Comparison of ENCODE assay signal across 21 cellular contexts in genomic region chr7:105127179-105127578, GRCh38.
DNase-seq lines count a peak whose midpoint lies in the region; ATAC-seq, FAIRE-seq and TF ChIP-seq lines count a peak whose summit lies in the region.
"Had no signal": no experiment of that assay in that cellular context is flagged by ENCODE, and none has a peak within 500 bp of the region (broad histone marks: within the 10 kb centered on the region; RNA-seq: fewer than 3 reads in every experiment).

No MANE protein-coding gene starts in this region.

- WGBS in heart left ventricle, 4 donors = 66 to 84% (median 75%) methylated on average over 8 of the region's 8 CpGs
- WGBS in pancreas, 2 donors = 81 to 90% methylated on average over 8 of the region's 8 CpGs

- no peaks in the 10 kb centered on the region for H3K27me3 ChIP-seq in heart left ventricle
- H3K27me3 ChIP-seq in skeletal muscle tissue (ENCODE audit: control insufficient read depth in 3 of 3, insufficient read depth in 3 of 3, low read length in 3 of 3) = no peaks in the 10 kb centered on the region
- no peaks in the 10 kb centered on the region for H3K27me3 ChIP-seq in pancreas
- H3K27me3 ChIP-seq: ascending aorta, tibial artery had no signal

- H3K4me1 ChIP-seq in heart left ventricle = peaks cover 0 to 10% (median 2%) of the 10 kb centered on the region in 12 donors
- peaks cover 8 to 15% (median 10%) of the 10 kb centered on the region in 3 donors for H3K4me1 ChIP-seq in skeletal muscle tissue (ENCODE audit: control insufficient read depth in 3 of 3, insufficient read depth in 3 of 3, low read length in 3 of 3)
- no peaks in the 10 kb centered on the region for H3K4me1 ChIP-seq in pancreas
- H3K4me1 ChIP-seq: ascending aorta, tibial artery had no signal

- H3K27ac ChIP-seq in heart left ventricle (no peak overlapping the region), angular gyrus (ENCODE audit: low read depth, low read length) (peak overlapping the region; percentile 26), skeletal muscle tissue (ENCODE audit: low read depth, low read length) (peak overlapping the region; percentile 28), pancreas (no peak overlapping the region)
- H3K27ac ChIP-seq: ascending aorta, tibial artery, VCaP had no signal

- no peak overlapping the region for H3K9ac ChIP-seq in skeletal muscle tissue (ENCODE audit: low read depth in 1 of 3, low read length in 3 of 3)

- H3K36me3 ChIP-seq in heart left ventricle (peaks cover 0 to 54% (median 23%) of the 10 kb centered on the region in 9 donors), skeletal muscle tissue (ENCODE audit: control insufficient read depth in 3 of 3, insufficient read depth in 3 of 3, low read length in 3 of 3) (peaks cover 9 to 20% (median 14%) of the 10 kb centered on the region in 3 donors), pancreas (peaks cover 0 to 13% (median 0%) of the 10 kb centered on the region in 3 donors)

- peak in 3 of 4 donors; percentile 58 to 69 (median 63) for ATAC-seq in heart left ventricle
- ATAC-seq in pancreas = no peak
- ATAC-seq: activated CD8-positive, alpha-beta memory T cell treated with anti-CD3 and anti-CD28 coated beads, Interleukin-2, amount 10 ng/mL, durations not matched to agents 7 days and 5 days; effector memory CD8-positive, alpha-beta T cell; K562 had no signal

- FAIRE-seq in pancreas (lab: Jason Lieb, UNC) = no peak
- FAIRE-seq: K562 had no signal

- DNase-seq in heart left ventricle = no peak
- DNase-seq in cardiac septum (ENCODE audit: low spot score) = no peak
- peak; percentile 35 for DNase-seq in Jurkat, Clone E6-1 (ENCODE audit: low read depth, low spot score)
- DNase-seq in pancreas = no peak
- no peak for DNase-seq in NCI-H510A treated with DMSO at 0.1 percent for 48 hours (lab: John Stamatoyannopoulos, UW)
- DNase-seq in NOMO-1 (lab: John Stamatoyannopoulos, UW; ENCODE audit: unreplicated experiment in 2 of 2) = no peak
- DNase-seq: activated CD8-positive, alpha-beta memory T cell treated with anti-CD3 and anti-CD28 coated beads, Interleukin-2, amount 10 ng/mL, durations not matched to agents 7 days and 5 days; activated gamma-delta T cell treated with Interleukin-2 at 50 U/mL for 16 hours; COR-L47; effector memory CD8-positive, alpha-beta T cell; NCI-H1048; NCI-H2081 treated with DMSO at 0.1 percent for 48 hours; NCI-H524; stimulated activated naive CD4-positive, alpha-beta T cell treated with Interleukin-2 at 50 U/mL for 16 hours; T-helper 1 cell; tibial artery had no signal

- H3K9me3 ChIP-seq in heart left ventricle (no peaks in the 10 kb centered on the region), skeletal muscle tissue (ENCODE audit: control insufficient read depth in 3 of 3, low read length in 3 of 3) (no peaks in the 10 kb centered on the region), pancreas (no peaks in the 10 kb centered on the region)
- H3K9me3 ChIP-seq: ascending aorta, tibial artery had no signal

- TF ChIP-seq CTCF in heart left ventricle (IDR thresholded peaks at IDR 0.05) = no peak
- no peak for TF ChIP-seq CTCF in pancreas (IDR thresholded peaks at IDR 0.05)

- intact Hi-C loops in heart left ventricle (cut with DNase I) = no loop called here
- intact Hi-C loops in cardiac septum (cut with DNase I) = no loop called here
- intact Hi-C loops in pancreas (cut with DNase I) = no loop called here

- H3K4me3 ChIP-seq in heart left ventricle = no peak overlapping the region
- H3K4me3 ChIP-seq in Jurkat, Clone E6-1 (ENCODE audit: low read length) = no peak overlapping the region
- no peak overlapping the region for H3K4me3 ChIP-seq in skeletal muscle tissue (ENCODE audit: low read length in 3 of 3)
- H3K4me3 ChIP-seq in pancreas = no peak overlapping the region
- H3K4me3 ChIP-seq: ascending aorta, K562, tibial artery had no signal

- TF ChIP-seq POLR2A in heart left ventricle (IDR thresholded peaks at IDR 0.05) = no peak

Comparison
In these comparisons a context has a peak if more than half of its experiments do, and no peak if none do; other contexts are left out.
1. ATAC-seq: peak in heart left ventricle (3 of 4); none in pancreas (0 of 4).
2. H3K27ac ChIP-seq: peak in angular gyrus (single experiment) and skeletal muscle tissue (single experiment); none in heart left ventricle (0 of 12) and pancreas (0 of 4).